1 cellular context compared by ENCODE assay signal in the genomic region with DNA sequence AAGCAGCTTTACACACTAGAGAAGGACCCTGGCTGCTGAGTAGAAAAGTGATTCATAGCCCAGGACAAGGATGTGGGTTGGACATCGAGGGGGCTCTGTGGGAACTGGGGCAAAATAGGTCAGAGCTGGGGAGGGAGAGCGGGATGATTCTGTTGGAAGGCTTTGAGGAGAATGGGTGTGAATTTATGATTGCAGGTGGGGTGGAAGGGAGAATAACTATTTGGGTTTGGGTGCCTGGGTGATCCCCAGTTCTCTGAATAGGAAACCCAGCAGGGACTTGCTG.
TF ChIP-seq lines count a peak whose summit lies in the region.

No MANE protein-coding gene starts in this region.

TF ChIP-seq in HepG2, 621 proteins besides CTCF, POLR2A, EP300 and RAD21 (continued from another document):
- TF ChIP-seq, protein P1, sequence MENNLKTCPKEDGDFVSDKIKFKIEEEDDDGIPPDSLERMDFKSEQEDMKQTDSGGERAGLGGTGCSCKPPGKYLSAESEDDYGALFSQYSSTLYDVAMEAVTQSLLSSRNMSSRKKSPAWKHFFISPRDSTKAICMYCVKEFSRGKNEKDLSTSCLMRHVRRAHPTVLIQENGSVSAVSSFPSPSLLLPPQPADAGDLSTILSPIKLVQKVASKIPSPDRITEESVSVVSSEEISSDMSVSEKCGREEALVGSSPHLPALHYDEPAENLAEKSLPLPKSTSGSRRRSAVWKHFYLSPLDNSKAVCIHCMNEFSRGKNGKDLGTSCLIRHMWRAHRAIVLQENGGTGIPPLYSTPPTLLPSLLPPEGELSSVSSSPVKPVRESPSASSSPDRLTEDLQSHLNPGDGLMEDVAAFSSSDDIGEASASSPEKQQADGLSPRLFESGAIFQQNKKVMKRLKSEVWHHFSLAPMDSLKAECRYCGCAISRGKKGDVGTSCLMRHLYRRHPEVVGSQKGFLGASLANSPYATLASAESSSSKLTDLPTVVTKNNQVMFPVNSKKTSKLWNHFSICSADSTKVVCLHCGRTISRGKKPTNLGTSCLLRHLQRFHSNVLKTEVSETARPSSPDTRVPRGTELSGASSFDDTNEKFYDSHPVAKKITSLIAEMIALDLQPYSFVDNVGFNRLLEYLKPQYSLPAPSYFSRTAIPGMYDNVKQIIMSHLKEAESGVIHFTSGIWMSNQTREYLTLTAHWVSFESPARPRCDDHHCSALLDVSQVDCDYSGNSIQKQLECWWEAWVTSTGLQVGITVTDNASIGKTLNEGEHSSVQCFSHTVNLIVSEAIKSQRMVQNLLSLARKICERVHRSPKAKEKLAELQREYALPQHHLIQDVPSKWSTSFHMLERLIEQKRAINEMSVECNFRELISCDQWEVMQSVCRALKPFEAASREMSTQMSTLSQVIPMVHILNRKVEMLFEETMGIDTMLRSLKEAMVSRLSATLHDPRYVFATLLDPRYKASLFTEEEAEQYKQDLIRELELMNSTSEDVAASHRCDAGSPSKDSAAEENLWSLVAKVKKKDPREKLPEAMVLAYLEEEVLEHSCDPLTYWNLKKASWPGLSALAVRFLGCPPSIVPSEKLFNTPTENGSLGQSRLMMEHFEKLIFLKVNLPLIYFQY (CRISPR knock-in tag; IDR thresholded peaks at IDR 0.05; ENCODE audit: borderline replicate concordance), result no peak
- TF ChIP-seq, protein P2, sequence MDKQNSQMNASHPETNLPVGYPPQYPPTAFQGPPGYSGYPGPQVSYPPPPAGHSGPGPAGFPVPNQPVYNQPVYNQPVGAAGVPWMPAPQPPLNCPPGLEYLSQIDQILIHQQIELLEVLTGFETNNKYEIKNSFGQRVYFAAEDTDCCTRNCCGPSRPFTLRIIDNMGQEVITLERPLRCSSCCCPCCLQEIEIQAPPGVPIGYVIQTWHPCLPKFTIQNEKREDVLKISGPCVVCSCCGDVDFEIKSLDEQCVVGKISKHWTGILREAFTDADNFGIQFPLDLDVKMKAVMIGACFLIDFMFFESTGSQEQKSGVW (CRISPR knock-in tag; IDR thresholded peaks at IDR 0.05; ENCODE audit: borderline replicate concordance), result no peak
TF ChIP-seq in HepG2: peak in this region for 2.
